Comparison of ENCODE assay signal across 12 cellular contexts in the genomic region with DNA sequence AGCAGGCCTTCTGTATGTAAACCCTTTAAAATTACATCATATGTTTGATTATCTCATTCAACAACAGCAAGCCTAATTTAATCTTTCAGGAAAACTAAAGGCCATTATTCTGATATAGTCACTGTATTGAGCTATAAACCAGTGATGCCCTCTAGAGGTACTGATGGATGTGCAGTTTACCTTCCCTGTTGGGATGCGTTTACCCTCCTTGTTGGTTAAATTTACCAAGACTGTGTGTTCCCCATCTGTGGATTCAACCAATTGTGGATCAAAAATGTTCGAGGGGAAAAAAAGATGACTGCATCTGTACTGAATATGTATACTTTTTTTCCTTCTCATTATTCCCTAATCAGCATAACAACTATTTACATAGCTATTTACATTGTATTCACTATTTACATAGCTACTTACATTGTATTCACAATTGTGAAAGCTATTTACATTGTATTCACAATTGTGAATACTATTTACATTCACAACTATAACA. TPM values are rescaled to one million over a fixed set of nuclear protein-coding genes. Genes with fewer than 3 reads are reported as not detected.
DNase-seq lines count a peak whose midpoint lies in the region; ATAC-seq and TF ChIP-seq lines count a peak whose summit lies in the region.
"Had no signal": no experiment of that assay in that cellular context is flagged by ENCODE, and none has a peak within 500 bp of the region (broad histone marks: within the 10 kb centered on the region; RNA-seq: fewer than 3 reads in every experiment).

No MANE protein-coding gene starts in this region.

- H3K4me1 Mint-ChIP-seq in naive thymus-derived CD4-positive, alpha-beta T cell = peaks cover 8 to 39% (median 30%) of the 10 kb centered on the region in 7 donors

- intact Hi-C loops in naive thymus-derived CD4-positive, alpha-beta T cell (cut with micrococcal nuclease) = no loop called here
- intact Hi-C loops in transverse colon (cut with DNase I; ENCODE audit: low total_unique reads) = no loop called here

- TF ChIP-seq EP300 in transverse colon (IDR thresholded peaks at IDR 0.05; ENCODE audit: low read depth) = no peak

- no peak overlapping the region for H3K4me3 Mint-ChIP-seq in naive thymus-derived CD4-positive, alpha-beta T cell

- POLR2A ChIA-PET in naive thymus-derived CD4-positive, alpha-beta T cell (lab: Charles Lee) = interaction anchor here (1.1 to 1.6 kb wide), 2 partner anchors 10 to 146 kb away, joined by 3 to 6 read pairs; a partner anchor contains a TSS

- H3K4me1 ChIP-seq in naive thymus-derived CD4-positive, alpha-beta T cell (ENCODE audit: control insufficient read depth in 2 of 2, insufficient read depth in 2 of 2, low read length in 2 of 2) = no peaks in the 10 kb centered on the region
- peaks cover 0 to 3% (median 0%) of the 10 kb centered on the region in 4 donors for H3K4me1 ChIP-seq in transverse colon
- H3K4me1 ChIP-seq: upper lobe of right lung had no signal

- in situ Hi-C loops in transverse colon (cut with MboI; ENCODE audit: low pct_ligation_motif_present in 1 of 4, low pct_unique_long_range_greater_than_20kb in 1 of 4, low sequenced_read_pairs in 3 of 4) = no loop called here

- peak in 1 of 5 experiments; percentile 10 for TF ChIP-seq CTCF in transverse colon (IDR thresholded peaks at IDR 0.05)

- H3K27me3 ChIP-seq in naive thymus-derived CD4-positive, alpha-beta T cell (ENCODE audit: control insufficient read depth in 2 of 2, insufficient read depth in 2 of 2, low read length in 2 of 2) = no peaks in the 10 kb centered on the region
- no peaks in the 10 kb centered on the region for H3K27me3 ChIP-seq in transverse colon
- H3K27me3 ChIP-seq: upper lobe of right lung had no signal

- no peak overlapping the region for H3K4me3 ChIP-seq in naive thymus-derived CD4-positive, alpha-beta T cell (ENCODE audit: low read length)
- H3K4me3 ChIP-seq in transverse colon = no peak overlapping the region
- H3K4me3 ChIP-seq: coronary artery, upper lobe of right lung had no signal

- ATAC-seq in naive thymus-derived CD4-positive, alpha-beta T cell = no peak
- ATAC-seq in GM19324 (IDR thresholded peaks at IDR 0.05; ENCODE audit: low FRiP score, unreplicated experiment) = no peak

- no peaks in the 10 kb centered on the region for H3K27me3 Mint-ChIP-seq in naive thymus-derived CD4-positive, alpha-beta T cell

- H3K36me3 ChIP-seq in naive thymus-derived CD4-positive, alpha-beta T cell (ENCODE audit: control insufficient read depth in 2 of 3, insufficient read depth in 3 of 3, low read length in 3 of 3) = peaks cover 0 to 19% (median 9%) of the 10 kb centered on the region in 3 experiments
- H3K36me3 ChIP-seq in transverse colon = peaks cover 0 to 20% (median 0%) of the 10 kb centered on the region in 4 donors

- CTCF ChIA-PET in naive thymus-derived CD4-positive, alpha-beta T cell (lab: Charles Lee) = interaction anchor here (0.7 kb wide), 2 partner anchors 28 to 1339 kb away, joined by 3 read pairs; no protein-coding TSS in a partner anchor

- 76 to 78% methylated on average over 2 of the region's 2 CpGs for WGBS in transverse colon (ENCODE audit: low coverage in 1 of 2), 2 donors

- peaks cover 4 to 28% (median 12%) of the 10 kb centered on the region in 11 donors for H3K9me3 Mint-ChIP-seq in naive thymus-derived CD4-positive, alpha-beta T cell

- H3K27ac ChIP-seq in caudate nucleus (ENCODE audit: low read depth, low read length) = peak overlapping the region; percentile 38
- no peak overlapping the region for H3K27ac ChIP-seq in naive thymus-derived CD4-positive, alpha-beta T cell (ENCODE audit: low read depth, low read length)
- H3K27ac ChIP-seq in transverse colon = no peak overlapping the region
- H3K27ac ChIP-seq: coronary artery, upper lobe of right lung had no signal

- H3K27ac Mint-ChIP-seq in naive thymus-derived CD4-positive, alpha-beta T cell = peak overlapping the region in 6 of 9 donors; percentile 35 to 86 (median 64)

- no peak for TF ChIP-seq POLR2A in transverse colon (IDR thresholded peaks at IDR 0.05)

- peaks cover 6 to 58% (median 50%) of the 10 kb centered on the region in 5 donors for H3K36me3 Mint-ChIP-seq in naive thymus-derived CD4-positive, alpha-beta T cell

- H3K9me3 ChIP-seq in naive thymus-derived CD4-positive, alpha-beta T cell (ENCODE audit: control insufficient read depth in 2 of 3, low read length in 3 of 3) = peaks cover 0 to 9% (median 0%) of the 10 kb centered on the region in 3 experiments
- H3K9me3 ChIP-seq in transverse colon = peaks cover 8 to 11% of the 10 kb centered on the region in 2 donors
- H3K9me3 ChIP-seq: upper lobe of right lung had no signal

- DNase-seq in NCI-H2107 treated with DMSO at 0.1 percent for 48 hours (lab: John Stamatoyannopoulos, UW; ENCODE audit: unreplicated experiment) (peak; percentile 49), NCI-H2107 (lab: John Stamatoyannopoulos, UW) (no peak), NCI-H146 treated with DMSO at 0.1 percent for 48 hours (lab: John Stamatoyannopoulos, UW; ENCODE audit: unreplicated experiment) (peak; percentile 4), caudate nucleus (lab: John Stamatoyannopoulos, UW) (no peak), transverse colon (no peak)
- no peak for DNase-seq in naive thymus-derived CD4-positive, alpha-beta T cell
- no peak for DNase-seq in stimulated activated CD8-positive, alpha-beta memory T cell treated with anti-CD3 and anti-CD28 coated beads, Interleukin-4, amount 100 ng/mL, for 48 hours
- DNase-seq: activated CD4-positive, alpha-beta T cell treated with anti-CD3 and anti-CD28 coated beads, Interleukin-2, amount 50 U/mL, for 1 hour; left cardiac atrium; upper lobe of right lung had no signal

RNA-seq across cellular contexts. Expression of a gene that starts 3.7 kb away (rescaled TPM):
- under 1 TPM in 1 of 5 experiments, not detected in 4; 0.07 TPM for total RNA-seq in naive thymus-derived CD4-positive, alpha-beta T cell
- not detected for polyA plus RNA-seq in naive thymus-derived CD4-positive, alpha-beta T cell
- total RNA-seq in transverse colon = under 1 TPM in 1 of 4 donors, not detected in 3; 0.14 TPM

RNA-seq across cellular contexts. Expression of a gene that starts 9.9 kb away (rescaled TPM):
- 10 to 100 TPM in 3 of 5 experiments, 1 to 10 TPM in 2; 6.5 to 23.8 (median 11.5) TPM for total RNA-seq in naive thymus-derived CD4-positive, alpha-beta T cell
- polyA plus RNA-seq in naive thymus-derived CD4-positive, alpha-beta T cell = 10 to 100 TPM; 14.9 to 20.3 TPM
- 10 to 100 TPM in 1 of 4 donors, 1 to 10 TPM in 3; 3.4 to 16.1 (median 9.5) TPM for total RNA-seq in transverse colon

RNA-seq across cellular contexts. Expression of a gene that starts 10.1 kb away (rescaled TPM):
- 10 to 100 TPM in 3 of 5 experiments, 1 to 10 TPM in 2; 8.5 to 25.0 (median 14.5) TPM for total RNA-seq in naive thymus-derived CD4-positive, alpha-beta T cell
- 1 to 10 TPM; 3.1 to 3.5 TPM for polyA plus RNA-seq in naive thymus-derived CD4-positive, alpha-beta T cell
- total RNA-seq in transverse colon = 10 to 100 TPM in 2 of 4 donors, 1 to 10 TPM in 2; 5.6 to 21.3 (median 13.4) TPM

RNA-seq across cellular contexts. Expression of a gene that starts 47.0 kb away (rescaled TPM):
- total RNA-seq in naive thymus-derived CD4-positive, alpha-beta T cell = not detected
- polyA plus RNA-seq in naive thymus-derived CD4-positive, alpha-beta T cell = not detected
- 10 to 100 TPM in 2 of 4 donors, 1 to 10 TPM in 1, not detected in 1; 1.9 to 55.0 (median 20.1) TPM for total RNA-seq in transverse colon
- total RNA-seq: upper lobe of right lung had no signal

Comparison
In these comparisons a context has a peak if more than half of its experiments do, and no peak if none do; other contexts are left out.
1. DNase-seq: peak in NCI-H2107 treated with DMSO at 0.1 percent for 48 hours (single experiment) and NCI-H146 treated with DMSO at 0.1 percent for 48 hours (single experiment); none in NCI-H2107 (single experiment), caudate nucleus (0 of 61), naive thymus-derived CD4-positive, alpha-beta T cell (0 of 9), transverse colon (single experiment) and stimulated activated CD8-positive, alpha-beta memory T cell treated with anti-CD3 and anti-CD28 coated beads, Interleukin-4, amount 100 ng/mL, for 48 hours (single experiment).